Comparison of ENCODE assay signal across 8 cellular contexts in genomic region chr10:101001225-101002035, GRCh38. TPM values are rescaled to one million over a fixed set of nuclear protein-coding genes. Genes with fewer than 3 reads are reported as not detected.
A peak's percentile ranks its signal among the peaks of the same experiment; 100 is the strongest.
DNase-seq lines count a peak whose midpoint lies in the region; ATAC-seq and TF ChIP-seq lines count a peak whose summit lies in the region.

No MANE protein-coding gene starts in this region.

- TF ChIP-seq POLR2A in breast epithelium (IDR thresholded peaks at IDR 0.05), result peak; percentile 31

- ATAC-seq in GM18909 (IDR thresholded peaks at IDR 0.05; ENCODE audit: poor library complexity, unreplicated experiment), result no peak

- H3K36me3 ChIP-seq in breast epithelium, result no peaks in the 10 kb centered on the region
- peaks cover 5% of the 10 kb centered on the region for H3K36me3 ChIP-seq in kidney epithelial cell (ENCODE audit: control insufficient read depth, insufficient read depth, low read length)
- H3K36me3 ChIP-seq in skeletal muscle tissue (ENCODE audit: control insufficient read depth in 3 of 3, insufficient read depth in 3 of 3, low read length in 3 of 3), result peaks cover 26 to 34% (median 31%) of the 10 kb centered on the region in 3 donors

- H3K9me3 ChIP-seq in breast epithelium, result no peaks in the 10 kb centered on the region
- no peaks in the 10 kb centered on the region for H3K9me3 ChIP-seq in skeletal muscle tissue (ENCODE audit: control insufficient read depth in 3 of 3, low read length in 3 of 3)

- no peaks in the 10 kb centered on the region for H3K27me3 ChIP-seq in breast epithelium
- H3K27me3 ChIP-seq in kidney epithelial cell (ENCODE audit: control insufficient read depth, insufficient read depth, low read length), result no peaks in the 10 kb centered on the region
- no peaks in the 10 kb centered on the region for H3K27me3 ChIP-seq in skeletal muscle tissue (ENCODE audit: control insufficient read depth in 3 of 3, insufficient read depth in 3 of 3, low read length in 3 of 3)

- TF ChIP-seq CTCF in 22Rv1 (IDR thresholded peaks at IDR 0.05) (no peak), breast epithelium (IDR thresholded peaks at IDR 0.05) (no peak), kidney epithelial cell (IDR thresholded peaks at IDR 0.05; ENCODE audit: insufficient read depth, low read length, poor library complexity, severe bottlenecking) (no peak)

- H3K9ac ChIP-seq in skeletal muscle tissue (ENCODE audit: low read depth in 1 of 3, low read length in 3 of 3), result peak overlapping the region; percentile 86 to 99 (median 99)

- DNase-seq in HK-2 (ENCODE audit: unreplicated experiment) (peak; percentile 74), breast epithelium (ENCODE audit: low spot score in 2 of 2) (peak; percentile 77 to 81), kidney epithelial cell (ENCODE audit: low read depth) (no peak), OCI-M2 (lab: John Stamatoyannopoulos, UW; ENCODE audit: unreplicated experiment) (no peak), NCI-H82 treated with DMSO at 0.1 percent for 48 hours (lab: John Stamatoyannopoulos, UW; ENCODE audit: unreplicated experiment) (no peak)

- H3K4me1 ChIP-seq in breast epithelium (peaks cover 12 to 13% of the 10 kb centered on the region in 2 donors), skeletal muscle tissue (ENCODE audit: control insufficient read depth in 3 of 3, insufficient read depth in 3 of 3, low read length in 3 of 3) (peaks cover 52 to 65% (median 62%) of the 10 kb centered on the region in 3 donors)

- H3K27ac ChIP-seq in 22Rv1, result peak overlapping the region; percentile 96
- H3K27ac ChIP-seq in breast epithelium, result peak overlapping the region; percentile 97 to 100
- H3K27ac ChIP-seq in skeletal muscle tissue (ENCODE audit: low read depth, low read length), result peak overlapping the region; percentile 95

- intact Hi-C loops in breast epithelium (cut with DNase I; ENCODE audit: low total_unique reads), result no loop called here

- H3K4me3 ChIP-seq in breast epithelium (peak overlapping the region; percentile 15 to 92 (median 80)), kidney epithelial cell (ENCODE audit: low read depth, low read length) (peak overlapping the region; percentile 90), skeletal muscle tissue (ENCODE audit: low read length in 3 of 3) (peak overlapping the region; percentile 72 to 89 (median 85))

RNA-seq across cellular contexts. Expression of gene LZTS2, which starts 1.8 kb away (rescaled TPM):
- total RNA-seq in breast epithelium (10 to 100 TPM; 44.0 to 67.5 (median 61.3) TPM), kidney epithelial cell (118 and 125 TPM in 2 replicates), skeletal muscle tissue (37.6 TPM)

RNA-seq across cellular contexts. Expression of gene TWNK, which starts 14.1 kb away (rescaled TPM):
- total RNA-seq in breast epithelium (1 to 10 TPM; 3.4 to 7.5 (median 5.3) TPM), kidney epithelial cell (14.0 and 14.1 TPM in 2 replicates), skeletal muscle tissue (4.2 TPM)

RNA-seq across cellular contexts. Expression of gene MRPL43, which starts 14.1 kb away (rescaled TPM):
- 100 to 1,000 TPM in 1 of 3 donors, 10 to 100 TPM in 2; 75.4 to 104 (median 84.6) TPM for total RNA-seq in breast epithelium
- total RNA-seq in kidney epithelial cell, result 84.1 and 92.3 TPM in 2 replicates
- total RNA-seq in skeletal muscle tissue, result 41.2 TPM

RNA-seq across cellular contexts. Expression of gene PDZD7, which starts 29.5 kb away (rescaled TPM):
- total RNA-seq in breast epithelium, result 1 to 10 TPM in 1 of 3 donors, under 1 TPM in 2; 0.48 to 2.3 (median 0.66) TPM
- total RNA-seq in kidney epithelial cell, result 1.2 and 3.5 TPM in 2 replicates
- 1.0 TPM for total RNA-seq in skeletal muscle tissue

RNA-seq across cellular contexts. Expression of gene SFXN3, which starts 29.6 kb away (rescaled TPM):
- total RNA-seq in breast epithelium (10 to 100 TPM; 63.7 to 90.4 (median 75.7) TPM), kidney epithelial cell (59.4 and 77.4 TPM in 2 replicates), skeletal muscle tissue (18.8 TPM)

Comparison
In these comparisons a context has a peak if more than half of its experiments do, and no peak if none do; other contexts are left out.
1. DNase-seq: peak in HK-2 (single experiment) and breast epithelium (2 of 2); none in kidney epithelial cell (single experiment), OCI-M2 (single experiment) and NCI-H82 treated with DMSO at 0.1 percent for 48 hours (single experiment).
2. Peak in every context shown above with its lines, with median percentiles within 50 percentile points of each other: H3K27ac ChIP-seq and H3K4me3 ChIP-seq.